In genomic region chr19:33194884-33195710, GRCh38 we compare ENCODE assay signal across 8 cellular contexts. TPM values are rescaled to one million over a fixed set of nuclear protein-coding genes. Genes with fewer than 3 reads are reported as not detected.
DNase-seq lines count a peak whose midpoint lies in the region; ATAC-seq and TF ChIP-seq lines count a peak whose summit lies in the region.

No MANE protein-coding gene starts in this region.

- peak overlapping the region; percentile 57 for H3K4me3 ChIP-seq in skeletal muscle cell (ENCODE audit: low read depth, low read length)

- H3K4me1 Mint-ChIP-seq in WTC11, result 0 out of 2 replicates have a peak, but pooled peaks cover 3% of the 10 kb centered on the region

- peak; percentile 46 for ATAC-seq in WTC11
- ATAC-seq in HG02885 (IDR thresholded peaks at IDR 0.05; ENCODE audit: poor library complexity, unreplicated experiment), result no peak
- ATAC-seq in HG03108 (IDR thresholded peaks at IDR 0.05; ENCODE audit: unreplicated experiment), result no peak
- ATAC-seq in GM18498 (IDR thresholded peaks at IDR 0.05; ENCODE audit: unreplicated experiment), result no peak

- POLR2A ChIA-PET in WTC11 (lab: Charles Lee), result interaction anchor here (0.6 to 1.0 kb wide), 3 partner anchors 11 to 310 kb away, joined by 3 to 6 read pairs (median 3); no protein-coding TSS in a partner anchor

- H3K27me3 Mint-ChIP-seq in WTC11 (ENCODE audit: low read depth), result peaks cover 25% of the 10 kb centered on the region

- DNase-seq in NCI-H2227 (lab: John Stamatoyannopoulos, UW; ENCODE audit: unreplicated experiment) (peak; percentile 77), NCI-H2227 treated with DMSO at 0.1 percent for 48 hours (lab: John Stamatoyannopoulos, UW) (no peak), WTC11 (ENCODE audit: low spot score) (peak; percentile 39), hepatic stellate cell (ENCODE audit: low spot score) (peak; percentile 58), skeletal muscle cell (ENCODE audit: low read depth) (no peak)

- peak overlapping the region; percentile 73 for H3K4me3 Mint-ChIP-seq in WTC11

- no peak overlapping the region for H3K27ac Mint-ChIP-seq in WTC11

- H3K36me3 Mint-ChIP-seq in WTC11, result peaks cover 5% of the 10 kb centered on the region; the same call in 1 of the 2 replicates

- CTCF ChIA-PET in WTC11 (lab: Charles Lee), result interaction anchor here (1.0 to 5.2 kb wide), 4 partner anchors 11 to 40 kb away, joined by 3 to 34 read pairs (median 3); no protein-coding TSS in a partner anchor

- no peak for TF ChIP-seq CTCF in WTC11 (IDR thresholded peaks at IDR 0.05)

- H3K9me3 Mint-ChIP-seq in WTC11, result no peaks in the 10 kb centered on the region

TF ChIP-seq in WTC11, 78 proteins besides CTCF, POLR2A, EP300 and RAD21:
- TF ChIP-seq RORB (CRISPR knock-in tag; IDR thresholded peaks at IDR 0.05) (no peak), HMGXB4 (CRISPR knock-in tag; IDR thresholded peaks at IDR 0.05) (peak; percentile 37; the same call in 1 of the 2 replicates), HMGA2 (CRISPR knock-in tag; IDR thresholded peaks at IDR 0.05) (0 out of 2 replicates have a peak, but pooled peaks have one; percentile 7)

RNA-seq across cellular contexts. Expression of gene LRP3, which starts 1.0 kb away (rescaled TPM):
- 37.7 to 47.0 TPM (median 39.5 TPM) in 3 replicates for total RNA-seq in WTC11 (2021)

RNA-seq across cellular contexts. Expression of gene SLC7A10, which starts 30.6 kb away (rescaled TPM):
- 4.2 to 4.9 TPM (median 4.4 TPM) in 3 replicates for total RNA-seq in WTC11 (2021)

Comparison
In these comparisons a context has a peak if more than half of its experiments do, and no peak if none do; other contexts are left out.
1. DNase-seq: peak in NCI-H2227 (single experiment), WTC11 (single experiment) and hepatic stellate cell (single experiment); none in NCI-H2227 treated with DMSO at 0.1 percent for 48 hours (single experiment) and skeletal muscle cell (single experiment).